21 cellular contexts compared by ENCODE assay signal in the genomic region with DNA sequence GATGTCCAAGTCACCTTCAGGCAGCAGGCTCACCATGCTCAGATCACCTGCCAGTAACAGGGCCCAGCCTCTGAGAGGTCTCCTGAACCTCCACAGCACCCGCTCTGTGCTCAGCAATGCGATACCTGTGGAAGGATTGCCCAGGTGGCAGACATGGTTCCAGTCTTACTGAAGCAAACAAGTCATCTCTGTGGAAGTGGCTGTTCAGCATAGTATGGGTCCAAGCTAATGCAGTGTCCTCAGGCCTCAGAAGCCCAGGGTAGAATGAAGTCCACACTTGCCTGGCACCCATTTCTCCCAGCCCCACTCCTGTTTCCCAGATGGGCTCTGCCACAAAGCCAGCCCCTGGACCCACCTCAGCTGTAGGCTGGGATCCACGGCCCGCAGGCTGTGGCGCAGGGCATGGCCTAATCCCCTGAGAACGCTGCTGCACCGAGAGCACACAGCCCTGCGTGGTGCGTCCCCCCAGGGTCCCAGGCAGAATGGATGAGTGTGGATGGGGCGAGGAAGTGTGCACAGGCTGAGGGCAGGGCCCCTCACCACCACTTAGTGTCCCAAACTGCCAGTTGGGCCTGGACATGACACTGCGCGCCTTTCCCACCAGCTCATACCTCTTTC.
"Had no signal": no experiment of that assay in that cellular context is flagged by ENCODE, and none has a peak within 500 bp of the region (broad histone marks: within the 10 kb centered on the region; RNA-seq: fewer than 3 reads in every experiment).

No MANE protein-coding gene starts in this region.

- H3K9me3 ChIP-seq: esophagus squamous epithelium, neutrophil, psoas muscle, right lobe of liver, spleen, suprapubic skin, thyroid gland had no signal

- H3K27ac ChIP-seq: epithelial cell of prostate, esophagus squamous epithelium, neutrophil, psoas muscle, right lobe of liver, spleen, suprapubic skin, thyroid gland had no signal

- H3K4me3 ChIP-seq: esophagus squamous epithelium, lung, psoas muscle, right lobe of liver, spleen, suprapubic skin, thyroid gland had no signal

- H3K4me1 ChIP-seq: esophagus squamous epithelium, psoas muscle, right lobe of liver, spleen, suprapubic skin had no signal

- H3K27me3 ChIP-seq: esophagus squamous epithelium, neutrophil, right lobe of liver, thyroid gland had no signal

- ATAC-seq: effector memory CD8-positive, alpha-beta T cell; left colon; left ventricle myocardium superior; psoas muscle had no signal

- DNase-seq: cerebellar nuclear complex; effector memory CD8-positive, alpha-beta T cell; esophagus squamous epithelium; foreskin fibroblast; left colon; left ventricle myocardium superior; mesenchymal stem cell; midbrain; psoas muscle; retina; right lobe of liver; spleen; stimulated activated CD4-positive, alpha-beta T cell treated with anti-CD3 and anti-CD28 coated beads, Interleukin-15, amount 100 ng/mL, for 24 hours; stimulated activated CD4-positive, alpha-beta T cell treated with anti-CD3 and anti-CD28 coated beads, Interleukin-1b, Interleukin-23, amount 100 ng/mL, for 48 hours; stimulated activated CD4-positive, alpha-beta T cell treated with anti-CD3 and anti-CD28 coated beads, Interleukin-4, amount 100 ng/mL, for 4 hours; stimulated activated naive CD4-positive, alpha-beta T cell treated with Interleukin-2 at 50 U/mL for 16 hours; thyroid gland had no signal

- H3K36me3 ChIP-seq: esophagus squamous epithelium, neutrophil, right lobe of liver, spleen, suprapubic skin, thyroid gland had no signal
